In the genomic region with DNA sequence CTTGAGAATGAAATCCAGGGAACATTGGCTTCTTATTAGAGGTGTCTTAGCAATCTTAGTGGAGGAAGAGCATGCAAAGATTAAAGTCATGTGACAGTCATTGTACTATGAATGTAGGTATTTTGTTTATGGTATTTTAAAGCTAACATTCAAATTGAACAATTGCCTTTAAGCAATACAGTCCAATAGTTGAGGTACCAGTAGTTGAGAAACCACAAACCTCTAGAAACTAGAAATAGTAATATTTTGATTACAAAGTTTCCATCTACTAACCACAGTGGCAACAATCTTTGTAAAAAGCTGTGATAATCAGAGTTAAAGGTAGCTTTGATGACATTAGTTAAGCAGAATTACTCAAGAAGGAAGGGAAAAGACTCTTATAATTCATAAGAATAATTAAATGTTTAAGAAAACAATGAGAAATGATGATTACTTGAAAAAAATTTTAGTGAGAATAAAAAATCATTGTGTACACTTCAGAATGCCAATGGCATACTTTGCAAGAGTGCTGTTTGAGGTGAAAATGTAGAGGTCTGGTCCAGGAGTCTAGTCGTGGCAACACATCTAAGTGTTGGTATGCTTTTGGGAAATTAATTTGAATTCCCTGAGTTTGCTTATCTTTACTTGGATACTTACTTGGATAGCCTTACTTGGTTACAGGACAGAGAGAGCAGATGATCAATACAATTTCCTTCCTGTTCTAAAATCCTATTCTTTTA, we compare ENCODE assay signal across 18 cellular contexts.
DNase-seq lines count a peak whose midpoint lies in the region; ATAC-seq, FAIRE-seq and TF ChIP-seq lines count a peak whose summit lies in the region.
"Had no signal": no experiment of that assay in that cellular context is flagged by ENCODE, and none has a peak within 500 bp of the region (broad histone marks: within the 10 kb centered on the region; RNA-seq: fewer than 3 reads in every experiment).

No MANE protein-coding gene starts in this region.

- H3K9me3 ChIP-seq in K562 (replicated peaks; ENCODE audit: control insufficient read depth, insufficient read depth, low read depth, low read length) (no peaks in the 10 kb centered on the region), mammary epithelial cell (replicated peaks; ENCODE audit: insufficient read depth, low read length) (no peaks in the 10 kb centered on the region)
- H3K9me3 ChIP-seq: neutrophil, thoracic aorta had no signal

- POLR2A ChIA-PET in K562 (lab: Yijun Ruan, JAX) = no interaction called here

- no peak for TF ChIP-seq CTCF in K562 (IDR thresholded peaks at IDR 0.05 in 2 of 3, conservative IDR thresholded peaks at IDR 0.05 in 1 of 3; ENCODE audit: insufficient read depth in 2 of 3, low read depth in 1 of 3, low read length in 3 of 3)
- no peak for TF ChIP-seq CTCF in mammary epithelial cell (conservative IDR thresholded peaks at IDR 0.05 in 1 of 2, IDR thresholded peaks at IDR 0.05 in 1 of 2; ENCODE audit: extremely low read depth in 1 of 2, insufficient read depth in 1 of 2, low read depth in 1 of 2, low read length in 2 of 2)

- H3K9ac ChIP-seq in K562 (ENCODE audit: insufficient read depth in 1 of 2, low read depth in 2 of 2, low read length in 2 of 2) = no peak overlapping the region
- H3K9ac ChIP-seq in mammary epithelial cell (ENCODE audit: insufficient read depth, low read length) = no peak overlapping the region

- H3K4me3 ChIP-seq in K562 (no peak overlapping the region), mammary epithelial cell (replicated peaks in 1 of 3; ENCODE audit: insufficient read depth in 1 of 3, low read depth in 2 of 3, low read length in 3 of 3) (no peak overlapping the region)
- H3K4me3 ChIP-seq: lung, thoracic aorta had no signal

- H4K20me1 ChIP-seq in K562 (replicated peaks; ENCODE audit: control insufficient read depth, insufficient read depth, low read length) (no peaks in the 10 kb centered on the region), mammary epithelial cell (ENCODE audit: insufficient read depth, low read length) (no peaks in the 10 kb centered on the region)

- CTCF ChIA-PET in K562 (lab: Yijun Ruan, JAX; ENCODE audit: low intra/inter-chr PET ratio) (no interaction called here), mammary epithelial cell (lab: Charles Lee; ENCODE audit: low non-redundant PET) (no interaction called here)

- no peak for TF ChIP-seq EP300 in K562 (IDR thresholded peaks at IDR 0.05; ENCODE audit: low read length)

- dilution Hi-C loops in mammary epithelial cell (cut with HindIII; ENCODE audit: low sequenced_read_pairs) = no loop called here

- in situ Hi-C loops in K562 (cut with MboI) = no loop called here
- in situ Hi-C loops in mammary epithelial cell (cut with MboI; ENCODE audit: low sequenced_read_pairs in 2 of 2) = no loop called here

- no peak for TF ChIP-seq RAD21 in K562 (CRISPR knock-in tag; conservative IDR thresholded peaks at IDR 0.05 in 1 of 2, IDR thresholded peaks at IDR 0.05 in 1 of 2)

- H2AFZ ChIP-seq in K562 (ENCODE audit: low read depth, low read length) (no peak overlapping the region), mammary epithelial cell (ENCODE audit: low read depth, low read length) (no peak overlapping the region)

- BruUV-seq in K562 (replicated peaks; lab: Mats Ljungman, UMichigan) (no TSS peak), mammary epithelial cell (replicated peaks; lab: Mats Ljungman, UMichigan) (no TSS peak)

- WGBS in K562 (ENCODE audit: insufficient coverage, low coverage, missing lambda C conversion rate) = 0% methylated on average over 1 of the region's 1 CpG
- WGBS in mammary epithelial cell (ENCODE audit: low coverage, missing lambda C conversion rate) = 20% methylated on average over 1 of the region's 1 CpG

- H3K27ac ChIP-seq in K562 (ENCODE audit: extremely low read depth, low read depth, low read length) = no peak overlapping the region
- H3K27ac ChIP-seq in mammary epithelial cell (ENCODE audit: insufficient read depth, low read depth, low read length) = no peak overlapping the region
- H3K27ac ChIP-seq: neutrophil, thoracic aorta had no signal

- H3K27me3 ChIP-seq in K562 (ENCODE audit: control insufficient read depth in 2 of 2, insufficient read depth in 2 of 2, low read length in 2 of 2) (no peaks in the 10 kb centered on the region), mammary epithelial cell (ENCODE audit: insufficient read depth, low read length) (peaks cover 5% of the 10 kb centered on the region)
- H3K27me3 ChIP-seq: neutrophil had no signal

- DNase-seq in K562 (ENCODE audit: extremely low read depth in 1 of 4, low spot score in 3 of 4) (no peak), mammary epithelial cell (no peak), NCI-H1930 (lab: John Stamatoyannopoulos, UW) (no peak), activated gamma-delta T cell (lab: John Stamatoyannopoulos, UW) (no peak)
- DNase-seq: activated naive CD8-positive, alpha-beta T cell treated with anti-CD3 and anti-CD28 coated beads, Interleukin-2, amount 50 U/mL, for 24 hours; CD8-positive, alpha-beta memory T cell; H7; hippocampal formation; NCI-H146; SHP77; small intestine had no signal

- intact Hi-C loops in K562 (cut with micrococcal nuclease) = no loop called here
- intact Hi-C loops in mammary epithelial cell (cut with micrococcal nuclease) = no loop called here

- no peak for TF ChIP-seq POLR2A in K562 (conservative IDR thresholded peaks at IDR 0.05)

- H3K4me2 ChIP-seq in K562 (ENCODE audit: insufficient read depth, low read length) = no peak overlapping the region
- H3K4me2 ChIP-seq in mammary epithelial cell (ENCODE audit: insufficient read depth, low read depth, low read length) = no peak overlapping the region

- H3K79me2 ChIP-seq in K562 (ENCODE audit: control insufficient read depth, insufficient read depth, low read length) = no peaks in the 10 kb centered on the region
- no peaks in the 10 kb centered on the region for H3K79me2 ChIP-seq in mammary epithelial cell (ENCODE audit: insufficient read depth, low read length)

- H3K4me1 ChIP-seq in K562 (replicated peaks in 1 of 2; ENCODE audit: control insufficient read depth in 2 of 2, insufficient read depth in 2 of 2, low read length in 2 of 2) = no peaks in the 10 kb centered on the region
- H3K4me1 ChIP-seq in mammary epithelial cell (ENCODE audit: insufficient read depth, low read length) = no peaks in the 10 kb centered on the region

- no peak for FAIRE-seq in K562 (lab: Jason Lieb, UNC)
- FAIRE-seq: small intestine had no signal

- H3K9me1 ChIP-seq in K562 (ENCODE audit: control insufficient read depth, insufficient read depth, low read length) = no peaks in the 10 kb centered on the region

- ATAC-seq in GM19328 (IDR thresholded peaks at IDR 0.05; ENCODE audit: unreplicated experiment) (peak; percentile 91), GM21786 (IDR thresholded peaks at IDR 0.05; ENCODE audit: unreplicated experiment) (peak; percentile 95), HG03097 (IDR thresholded peaks at IDR 0.05; ENCODE audit: low FRiP score, unreplicated experiment) (peak; percentile 93), K562 (no peak)
- ATAC-seq: activated naive CD8-positive, alpha-beta T cell treated with anti-CD3 and anti-CD28 coated beads, Interleukin-2, amount 50 U/mL, for 24 hours; esophagus mucosa had no signal

- H3K36me3 ChIP-seq in K562 (ENCODE audit: control insufficient read depth, insufficient read depth, low read length) (no peaks in the 10 kb centered on the region), mammary epithelial cell (ENCODE audit: insufficient read depth, low read length) (no peaks in the 10 kb centered on the region)
- H3K36me3 ChIP-seq: neutrophil, thoracic aorta had no signal

TF ChIP-seq in K562, 482 proteins besides CTCF, POLR2A, EP300 and RAD21 (continues in another document):
- TF ChIP-seq GABPA (tag; conservative IDR thresholded peaks at IDR 0.05; ENCODE audit: low read depth) (no peak), ELF1 (tag; IDR thresholded peaks at IDR 0.05) (no peak), CTBP1 (IDR thresholded peaks at IDR 0.05; ENCODE audit: borderline replicate concordance) (no peak), CEBPG (CRISPR knock-in tag; IDR thresholded peaks at IDR 0.05) (no peak), CEBPG (tag; conservative IDR thresholded peaks at IDR 0.05 in 1 of 2, IDR thresholded peaks at IDR 0.05 in 1 of 2) (0 out of 4 replicates have a peak, but pooled peaks of 1 of the 2 experiments have one; percentile 1), GABPB2 (CRISPR knock-in tag; conservative IDR thresholded peaks at IDR 0.05) (no peak), MECOM (CRISPR knock-in tag; IDR thresholded peaks at IDR 0.05) (no peak)
- TF ChIP-seq, protein P1, sequence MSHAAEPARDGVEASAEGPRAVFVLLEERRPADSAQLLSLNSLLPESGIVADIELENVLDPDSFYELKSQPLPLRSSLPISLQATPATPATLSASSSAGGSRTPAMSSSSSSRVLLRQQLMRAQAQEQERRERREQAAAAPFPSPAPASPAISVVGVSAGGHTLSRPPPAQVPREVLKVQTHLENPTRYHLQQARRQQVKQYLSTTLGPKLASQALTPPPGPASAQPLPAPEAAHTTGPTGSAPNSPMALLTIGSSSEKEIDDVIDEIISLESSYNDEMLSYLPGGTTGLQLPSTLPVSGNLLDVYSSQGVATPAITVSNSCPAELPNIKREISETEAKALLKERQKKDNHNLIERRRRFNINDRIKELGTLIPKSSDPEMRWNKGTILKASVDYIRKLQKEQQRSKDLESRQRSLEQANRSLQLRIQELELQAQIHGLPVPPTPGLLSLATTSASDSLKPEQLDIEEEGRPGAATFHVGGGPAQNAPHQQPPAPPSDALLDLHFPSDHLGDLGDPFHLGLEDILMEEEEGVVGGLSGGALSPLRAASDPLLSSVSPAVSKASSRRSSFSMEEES (CRISPR knock-in tag; IDR thresholded peaks at IDR 0.05) = peak; percentile 15
